Comparison of ENCODE assay signal across 21 cellular contexts in the genomic region with DNA sequence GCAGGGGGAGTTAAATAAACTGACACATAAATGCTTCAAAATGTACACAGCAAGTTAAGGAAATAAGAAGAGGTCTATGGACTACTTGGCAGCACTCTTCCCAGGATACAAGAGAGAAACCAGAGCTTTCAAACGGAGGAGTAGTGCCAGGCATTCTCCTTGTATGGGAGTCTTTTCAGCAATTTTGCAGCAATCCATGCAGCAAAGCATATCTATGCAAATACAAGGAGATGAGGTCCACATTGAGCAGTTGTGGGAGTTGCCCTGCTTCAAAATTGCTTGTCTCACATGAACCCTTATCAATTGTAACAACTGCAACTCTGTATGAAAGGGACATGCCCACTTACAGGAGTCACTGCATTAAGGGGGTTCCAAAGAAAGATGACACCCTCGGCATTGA. TPM values are rescaled to one million over a fixed set of nuclear protein-coding genes. Genes with fewer than 3 reads are reported as not detected.
"Had no signal": no experiment of that assay in that cellular context is flagged by ENCODE, and none has a peak within 500 bp of the region (broad histone marks: within the 10 kb centered on the region; RNA-seq: fewer than 3 reads in every experiment).

No MANE protein-coding gene starts in this region.

- H3K27ac ChIP-seq: PC-9 had no signal

- ATAC-seq: activated naive CD4-positive, alpha-beta T cell treated with anti-CD3 and anti-CD28 coated beads, Interleukin-2, amount 50 U/mL, for 72 hours; activated naive CD8-positive, alpha-beta T cell treated with anti-CD3 and anti-CD28 coated beads, Interleukin-2, amount 50 U/mL, for 24 hours; activated T-cell treated with anti-CD3 and anti-CD28 coated beads, Interleukin-2, amount 50 U/mL, for 4 hours; T-helper 17 cell had no signal

- H3K4me3 ChIP-seq: PC-9 had no signal

- H2AFZ ChIP-seq: PC-9 had no signal

- H3K4me2 ChIP-seq: PC-9 had no signal

- DNase-seq: activated B cell treated with CpG ODN at 0.5 μM for 24 hours; activated CD4-positive, alpha-beta memory T cell treated with anti-CD3 and anti-CD28 coated beads for 36 hours; activated CD4-positive, alpha-beta T cell treated with anti-CD3 and anti-CD28 coated beads, Interleukin-2, amount 10 ng/mL, durations not matched to agents 7 days and 5 days; activated CD8-positive, alpha-beta memory T cell treated with anti-CD3 and anti-CD28 coated beads for 24 hours; activated effector memory CD4-positive, alpha-beta T cell treated with anti-CD3 and anti-CD28 coated beads, Interleukin-2, amount 50 U/mL, for 16 hours; activated naive CD4-positive, alpha-beta T cell treated with Interleukin-2 at 50 U/mL for 16 hours; activated naive CD8-positive, alpha-beta T cell treated with anti-CD3 and anti-CD28 coated beads, Interleukin-2, amount 50 U/mL, for 24 hours; activated T-cell treated with anti-CD3 and anti-CD28 coated beads, Interleukin-2, amount 50 U/mL, for 4 hours; amygdala; Karpas-422; MM.1S; NCI-H1105; NCI-H1436; NCI-H1694 treated with DMSO at 0.1 percent for 48 hours; NCI-H2029 treated with DMSO at 0.1 percent for 48 hours; NCI-H510A treated with DMSO at 0.1 percent for 48 hours; PC-9; SHP77 treated with DMSO at 0.1 percent for 48 hours; T-helper 17 cell; T-helper 9 cell had no signal

RNA-seq across cellular contexts. Expression of a gene that starts 37.8 kb away (rescaled TPM):
- total RNA-seq: activated B cell treated with CpG ODN at 0.5 μM for 24 hours; activated CD4-positive, alpha-beta memory T cell treated with anti-CD3 and anti-CD28 coated beads for 36 hours had no signal
